ENCODE assay signal across 1 cellular context in the genomic region with DNA sequence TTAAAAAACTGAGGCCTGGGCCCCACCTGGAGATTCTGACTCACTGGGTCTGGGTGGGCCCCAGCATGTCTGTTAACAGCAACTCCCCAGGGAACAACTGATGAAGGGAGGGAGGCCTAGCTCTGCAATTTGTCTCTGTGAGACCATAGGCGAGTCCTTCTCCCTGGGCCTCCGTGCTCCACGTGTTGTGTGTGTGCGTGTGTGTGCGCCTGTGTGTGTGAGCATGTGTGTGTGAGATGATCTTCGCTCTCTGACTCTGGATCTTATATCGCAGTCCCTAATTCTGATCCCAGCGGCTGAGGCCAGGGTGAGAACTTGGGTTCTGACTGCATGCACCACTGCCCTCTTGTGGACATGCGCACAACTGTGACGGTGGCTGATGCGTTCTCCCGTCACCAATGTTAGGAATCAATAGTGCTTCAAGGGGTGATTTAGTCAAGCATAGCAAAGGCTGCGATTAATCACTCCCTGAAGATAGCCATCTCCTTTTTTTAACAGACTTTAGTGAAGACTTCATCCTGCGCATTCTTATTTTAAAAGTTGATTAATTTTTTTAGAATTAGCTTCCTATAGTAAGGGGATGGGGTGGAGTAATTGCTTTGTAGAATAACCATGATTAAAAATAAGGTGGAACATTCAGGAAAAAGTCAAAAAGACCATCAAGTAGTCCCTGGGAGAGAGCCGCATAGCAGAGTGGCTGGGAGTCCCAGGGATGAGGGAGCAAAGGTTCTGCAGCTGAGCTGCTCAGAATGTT.
TF ChIP-seq lines count a peak whose summit lies in the region.

No MANE protein-coding gene starts in this region.

TF ChIP-seq in GM12878, 131 proteins besides CTCF, POLR2A, EP300 and RAD21 (continued from another document):
- TF ChIP-seq, protein P1, sequence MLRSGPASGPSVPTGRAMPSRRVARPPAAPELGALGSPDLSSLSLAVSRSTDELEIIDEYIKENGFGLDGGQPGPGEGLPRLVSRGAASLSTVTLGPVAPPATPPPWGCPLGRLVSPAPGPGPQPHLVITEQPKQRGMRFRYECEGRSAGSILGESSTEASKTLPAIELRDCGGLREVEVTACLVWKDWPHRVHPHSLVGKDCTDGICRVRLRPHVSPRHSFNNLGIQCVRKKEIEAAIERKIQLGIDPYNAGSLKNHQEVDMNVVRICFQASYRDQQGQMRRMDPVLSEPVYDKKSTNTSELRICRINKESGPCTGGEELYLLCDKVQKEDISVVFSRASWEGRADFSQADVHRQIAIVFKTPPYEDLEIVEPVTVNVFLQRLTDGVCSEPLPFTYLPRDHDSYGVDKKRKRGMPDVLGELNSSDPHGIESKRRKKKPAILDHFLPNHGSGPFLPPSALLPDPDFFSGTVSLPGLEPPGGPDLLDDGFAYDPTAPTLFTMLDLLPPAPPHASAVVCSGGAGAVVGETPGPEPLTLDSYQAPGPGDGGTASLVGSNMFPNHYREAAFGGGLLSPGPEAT (IDR thresholded peaks at IDR 0.05; ENCODE audit: low read depth) = no peak
- TF ChIP-seq DPF2 (IDR thresholded peaks at IDR 0.05) (no peak), ATF7 (IDR thresholded peaks at IDR 0.05; ENCODE audit: low read depth) (no peak), ZNF217 (IDR thresholded peaks at IDR 0.05) (no peak), GATAD2B (conservative IDR thresholded peaks at IDR 0.05; ENCODE audit: low read depth) (no peak), ZNF207 (IDR thresholded peaks at IDR 0.05; ENCODE audit: borderline replicate concordance) (no peak), SIX5 (IDR thresholded peaks at IDR 0.05; ENCODE audit: low read depth, low read length, severe bottlenecking) (no peak), ESRRA (IDR thresholded peaks at IDR 0.05; ENCODE audit: low read length) (no peak), BHLHE40 (IDR thresholded peaks at IDR 0.05; ENCODE audit: borderline replicate concordance in 1 of 2, low read depth in 2 of 2, low read length in 1 of 2) (no peak), POU2F2 (IDR thresholded peaks at IDR 0.05; ENCODE audit: borderline replicate concordance, low read depth, low read length) (no peak), HDAC6 (IDR thresholded peaks at IDR 0.05; ENCODE audit: unreplicated experiment) (no peak), YBX1 (IDR thresholded peaks at IDR 0.05) (no peak)
- TF ChIP-seq, protein P2, sequence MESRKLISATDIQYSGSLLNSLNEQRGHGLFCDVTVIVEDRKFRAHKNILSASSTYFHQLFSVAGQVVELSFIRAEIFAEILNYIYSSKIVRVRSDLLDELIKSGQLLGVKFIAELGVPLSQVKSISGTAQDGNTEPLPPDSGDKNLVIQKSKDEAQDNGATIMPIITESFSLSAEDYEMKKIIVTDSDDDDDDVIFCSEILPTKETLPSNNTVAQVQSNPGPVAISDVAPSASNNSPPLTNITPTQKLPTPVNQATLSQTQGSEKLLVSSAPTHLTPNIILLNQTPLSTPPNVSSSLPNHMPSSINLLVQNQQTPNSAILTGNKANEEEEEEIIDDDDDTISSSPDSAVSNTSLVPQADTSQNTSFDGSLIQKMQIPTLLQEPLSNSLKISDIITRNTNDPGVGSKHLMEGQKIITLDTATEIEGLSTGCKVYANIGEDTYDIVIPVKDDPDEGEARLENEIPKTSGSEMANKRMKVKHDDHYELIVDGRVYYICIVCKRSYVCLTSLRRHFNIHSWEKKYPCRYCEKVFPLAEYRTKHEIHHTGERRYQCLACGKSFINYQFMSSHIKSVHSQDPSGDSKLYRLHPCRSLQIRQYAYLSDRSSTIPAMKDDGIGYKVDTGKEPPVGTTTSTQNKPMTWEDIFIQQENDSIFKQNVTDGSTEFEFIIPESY (IDR thresholded peaks at IDR 0.05) = no peak
- TF ChIP-seq, protein P3, sequence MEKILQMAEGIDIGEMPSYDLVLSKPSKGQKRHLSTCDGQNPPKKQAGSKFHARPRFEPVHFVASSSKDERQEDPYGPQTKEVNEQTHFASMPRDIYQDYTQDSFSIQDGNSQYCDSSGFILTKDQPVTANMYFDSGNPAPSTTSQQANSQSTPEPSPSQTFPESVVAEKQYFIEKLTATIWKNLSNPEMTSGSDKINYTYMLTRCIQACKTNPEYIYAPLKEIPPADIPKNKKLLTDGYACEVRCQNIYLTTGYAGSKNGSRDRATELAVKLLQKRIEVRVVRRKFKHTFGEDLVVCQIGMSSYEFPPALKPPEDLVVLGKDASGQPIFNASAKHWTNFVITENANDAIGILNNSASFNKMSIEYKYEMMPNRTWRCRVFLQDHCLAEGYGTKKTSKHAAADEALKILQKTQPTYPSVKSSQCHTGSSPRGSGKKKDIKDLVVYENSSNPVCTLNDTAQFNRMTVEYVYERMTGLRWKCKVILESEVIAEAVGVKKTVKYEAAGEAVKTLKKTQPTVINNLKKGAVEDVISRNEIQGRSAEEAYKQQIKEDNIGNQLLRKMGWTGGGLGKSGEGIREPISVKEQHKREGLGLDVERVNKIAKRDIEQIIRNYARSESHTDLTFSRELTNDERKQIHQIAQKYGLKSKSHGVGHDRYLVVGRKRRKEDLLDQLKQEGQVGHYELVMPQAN (conservative IDR thresholded peaks at IDR 0.05) = no peak
- TF ChIP-seq, protein P4, sequence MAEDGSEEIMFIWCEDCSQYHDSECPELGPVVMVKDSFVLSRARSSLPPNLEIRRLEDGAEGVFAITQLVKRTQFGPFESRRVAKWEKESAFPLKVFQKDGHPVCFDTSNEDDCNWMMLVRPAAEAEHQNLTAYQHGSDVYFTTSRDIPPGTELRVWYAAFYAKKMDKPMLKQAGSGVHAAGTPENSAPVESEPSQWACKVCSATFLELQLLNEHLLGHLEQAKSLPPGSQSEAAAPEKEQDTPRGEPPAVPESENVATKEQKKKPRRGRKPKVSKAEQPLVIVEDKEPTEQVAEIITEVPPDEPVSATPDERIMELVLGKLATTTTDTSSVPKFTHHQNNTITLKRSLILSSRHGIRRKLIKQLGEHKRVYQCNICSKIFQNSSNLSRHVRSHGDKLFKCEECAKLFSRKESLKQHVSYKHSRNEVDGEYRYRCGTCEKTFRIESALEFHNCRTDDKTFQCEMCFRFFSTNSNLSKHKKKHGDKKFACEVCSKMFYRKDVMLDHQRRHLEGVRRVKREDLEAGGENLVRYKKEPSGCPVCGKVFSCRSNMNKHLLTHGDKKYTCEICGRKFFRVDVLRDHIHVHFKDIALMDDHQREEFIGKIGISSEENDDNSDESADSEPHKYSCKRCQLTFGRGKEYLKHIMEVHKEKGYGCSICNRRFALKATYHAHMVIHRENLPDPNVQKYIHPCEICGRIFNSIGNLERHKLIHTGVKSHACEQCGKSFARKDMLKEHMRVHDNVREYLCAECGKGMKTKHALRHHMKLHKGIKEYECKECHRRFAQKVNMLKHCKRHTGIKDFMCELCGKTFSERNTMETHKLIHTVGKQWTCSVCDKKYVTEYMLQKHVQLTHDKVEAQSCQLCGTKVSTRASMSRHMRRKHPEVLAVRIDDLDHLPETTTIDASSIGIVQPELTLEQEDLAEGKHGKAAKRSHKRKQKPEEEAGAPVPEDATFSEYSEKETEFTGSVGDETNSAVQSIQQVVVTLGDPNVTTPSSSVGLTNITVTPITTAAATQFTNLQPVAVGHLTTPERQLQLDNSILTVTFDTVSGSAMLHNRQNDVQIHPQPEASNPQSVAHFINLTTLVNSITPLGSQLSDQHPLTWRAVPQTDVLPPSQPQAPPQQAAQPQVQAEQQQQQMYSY (CRISPR knock-in tag; IDR thresholded peaks at IDR 0.05) = no peak
- TF ChIP-seq, protein P5, sequence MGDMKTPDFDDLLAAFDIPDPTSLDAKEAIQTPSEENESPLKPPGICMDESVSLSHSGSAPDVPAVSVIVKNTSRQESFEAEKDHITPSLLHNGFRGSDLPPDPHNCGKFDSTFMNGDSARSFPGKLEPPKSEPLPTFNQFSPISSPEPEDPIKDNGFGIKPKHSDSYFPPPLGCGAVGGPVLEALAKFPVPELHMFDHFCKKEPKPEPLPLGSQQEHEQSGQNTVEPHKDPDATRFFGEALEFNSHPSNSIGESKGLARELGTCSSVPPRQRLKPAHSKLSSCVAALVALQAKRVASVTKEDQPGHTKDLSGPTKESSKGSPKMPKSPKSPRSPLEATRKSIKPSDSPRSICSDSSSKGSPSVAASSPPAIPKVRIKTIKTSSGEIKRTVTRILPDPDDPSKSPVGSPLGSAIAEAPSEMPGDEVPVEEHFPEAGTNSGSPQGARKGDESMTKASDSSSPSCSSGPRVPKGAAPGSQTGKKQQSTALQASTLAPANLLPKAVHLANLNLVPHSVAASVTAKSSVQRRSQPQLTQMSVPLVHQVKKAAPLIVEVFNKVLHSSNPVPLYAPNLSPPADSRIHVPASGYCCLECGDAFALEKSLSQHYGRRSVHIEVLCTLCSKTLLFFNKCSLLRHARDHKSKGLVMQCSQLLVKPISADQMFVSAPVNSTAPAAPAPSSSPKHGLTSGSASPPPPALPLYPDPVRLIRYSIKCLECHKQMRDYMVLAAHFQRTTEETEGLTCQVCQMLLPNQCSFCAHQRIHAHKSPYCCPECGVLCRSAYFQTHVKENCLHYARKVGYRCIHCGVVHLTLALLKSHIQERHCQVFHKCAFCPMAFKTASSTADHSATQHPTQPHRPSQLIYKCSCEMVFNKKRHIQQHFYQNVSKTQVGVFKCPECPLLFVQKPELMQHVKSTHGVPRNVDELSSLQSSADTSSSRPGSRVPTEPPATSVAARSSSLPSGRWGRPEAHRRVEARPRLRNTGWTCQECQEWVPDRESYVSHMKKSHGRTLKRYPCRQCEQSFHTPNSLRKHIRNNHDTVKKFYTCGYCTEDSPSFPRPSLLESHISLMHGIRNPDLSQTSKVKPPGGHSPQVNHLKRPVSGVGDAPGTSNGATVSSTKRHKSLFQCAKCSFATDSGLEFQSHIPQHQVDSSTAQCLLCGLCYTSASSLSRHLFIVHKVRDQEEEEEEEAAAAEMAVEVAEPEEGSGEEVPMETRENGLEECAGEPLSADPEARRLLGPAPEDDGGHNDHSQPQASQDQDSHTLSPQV (IDR thresholded peaks at IDR 0.05) = no peak
- TF ChIP-seq, protein P6, sequence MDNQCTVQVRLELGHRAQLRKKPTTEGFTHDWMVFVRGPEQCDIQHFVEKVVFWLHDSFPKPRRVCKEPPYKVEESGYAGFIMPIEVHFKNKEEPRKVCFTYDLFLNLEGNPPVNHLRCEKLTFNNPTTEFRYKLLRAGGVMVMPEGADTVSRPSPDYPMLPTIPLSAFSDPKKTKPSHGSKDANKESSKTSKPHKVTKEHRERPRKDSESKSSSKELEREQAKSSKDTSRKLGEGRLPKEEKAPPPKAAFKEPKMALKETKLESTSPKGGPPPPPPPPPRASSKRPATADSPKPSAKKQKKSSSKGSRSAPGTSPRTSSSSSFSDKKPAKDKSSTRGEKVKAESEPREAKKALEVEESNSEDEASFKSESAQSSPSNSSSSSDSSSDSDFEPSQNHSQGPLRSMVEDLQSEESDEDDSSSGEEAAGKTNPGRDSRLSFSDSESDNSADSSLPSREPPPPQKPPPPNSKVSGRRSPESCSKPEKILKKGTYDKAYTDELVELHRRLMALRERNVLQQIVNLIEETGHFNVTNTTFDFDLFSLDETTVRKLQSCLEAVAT (IDR thresholded peaks at IDR 0.05) = no peak
